ENCODE assay signal across 19 cellular contexts in the genomic region with DNA sequence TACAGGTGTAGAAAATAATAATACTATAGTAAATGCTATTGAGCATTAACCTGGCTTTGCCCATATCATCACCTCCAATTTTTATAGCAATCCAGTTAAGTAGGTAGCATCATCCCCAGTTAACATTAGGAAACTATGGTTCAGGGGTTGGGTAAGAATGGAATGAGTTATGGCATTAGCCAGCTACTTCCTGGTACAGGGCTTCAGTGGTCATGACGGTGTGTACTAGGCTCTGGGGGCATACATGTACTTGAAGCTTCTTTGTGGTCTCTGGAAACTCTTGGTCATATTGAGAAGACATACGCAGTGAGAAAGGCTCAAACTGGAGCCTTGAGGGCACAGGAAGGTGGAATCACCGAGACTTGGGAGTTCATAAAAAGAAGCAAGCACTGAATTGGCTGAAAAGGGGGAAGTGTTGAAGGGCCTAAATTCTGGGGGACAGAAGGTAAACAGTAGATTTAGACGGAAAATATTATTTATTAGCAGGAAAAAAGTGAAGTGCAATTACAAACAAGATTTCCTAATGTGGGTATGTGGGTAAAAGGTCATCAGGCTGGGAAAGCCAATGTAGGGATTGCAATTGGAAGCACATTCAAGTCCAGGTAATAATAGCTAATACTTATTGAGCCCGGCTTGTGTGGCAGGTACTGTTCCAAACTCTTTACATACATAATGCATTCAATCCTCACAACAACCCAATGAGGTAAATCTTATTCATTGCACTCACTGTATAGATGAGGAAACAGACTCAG.
"Had no signal": no experiment of that assay in that cellular context is flagged by ENCODE, and none has a peak within 500 bp of the region (broad histone marks: within the 10 kb centered on the region; RNA-seq: fewer than 3 reads in every experiment).

No MANE protein-coding gene starts in this region.

- H3K36me3 ChIP-seq: lower lobe of right lung, neutrophil, pancreas, sigmoid colon, spleen, tibial nerve had no signal

- H3K36me3 Mint-ChIP-seq: activated naive CD8-positive, alpha-beta T cell; brain; natural killer cell treated with Interleukin-12 subunit alpha and Interleukin-12 subunit beta and Interleukin-15 and Interleukin-18, amount 100 ng/mL, for 72 hours had no signal

- H3K9me3 ChIP-seq: lower lobe of right lung, neutrophil, pancreas, sigmoid colon, spleen, tibial nerve had no signal

- H3K27me3 ChIP-seq: dorsolateral prefrontal cortex, neutrophil, pancreas, sigmoid colon, spleen, tibial nerve had no signal

- H3K4me1 ChIP-seq: pancreas, sigmoid colon, spleen, tibial nerve had no signal

- DNase-seq: activated CD4-positive, alpha-beta T cell treated with anti-CD3 and anti-CD28 coated beads, Interleukin-2, amount 50 U/mL, for 4 hours; activated gamma-delta T cell; activated T-cell treated with anti-CD3 and anti-CD28 coated beads, Interleukin-2, amount 50 U/mL, for 1 hour; anterior cingulate cortex; caudate nucleus; dorsolateral prefrontal cortex; foreskin fibroblast; left cardiac atrium; lower lobe of right lung; pancreas; sigmoid colon; spleen; stimulated activated naive CD4-positive, alpha-beta T cell; T-helper 17 cell had no signal

- ATAC-seq: left cardiac atrium, pancreas, T-helper 17 cell had no signal

- H3K27ac ChIP-seq: dorsolateral prefrontal cortex, lower lobe of right lung, neutrophil, pancreas, sigmoid colon, spleen, tibial nerve had no signal

- H3K9me3 Mint-ChIP-seq: brain; natural killer cell treated with Interleukin-12 subunit alpha and Interleukin-12 subunit beta and Interleukin-15 and Interleukin-18, amount 100 ng/mL, for 72 hours had no signal

- H3K27ac Mint-ChIP-seq: activated naive CD8-positive, alpha-beta T cell; brain; natural killer cell treated with Interleukin-12 subunit alpha and Interleukin-12 subunit beta and Interleukin-15 and Interleukin-18, amount 100 ng/mL, for 72 hours; T-helper 17 cell had no signal

- H3K27me3 Mint-ChIP-seq: activated naive CD8-positive, alpha-beta T cell; brain; T-helper 17 cell had no signal

- H3K4me3 Mint-ChIP-seq: activated naive CD8-positive, alpha-beta T cell; brain; natural killer cell treated with Interleukin-12 subunit alpha and Interleukin-12 subunit beta and Interleukin-15 and Interleukin-18, amount 100 ng/mL, for 72 hours; T-helper 17 cell had no signal

- H3K4me3 ChIP-seq: dorsolateral prefrontal cortex, lower lobe of right lung, pancreas, sigmoid colon, spleen, tibial nerve had no signal
